32 cellular contexts compared by ENCODE assay signal in genomic region chr9:6484210-6484609, GRCh38.
"Had no signal": no experiment of that assay in that cellular context is flagged by ENCODE, and none has a peak within 500 bp of the region (broad histone marks: within the 10 kb centered on the region; RNA-seq: fewer than 3 reads in every experiment).

No MANE protein-coding gene starts in this region.

- H3K27ac ChIP-seq: breast epithelium, coronary artery, dorsolateral prefrontal cortex, gastroesophageal sphincter, parathyroid adenoma, psoas muscle, suprapubic skin, tibial artery, upper lobe of right lung had no signal

- H3K9ac ChIP-seq: parathyroid adenoma had no signal

- H3K4me1 Mint-ChIP-seq: mesothelial cell of epicardium had no signal

- H3K27me3 ChIP-seq: breast epithelium, dorsolateral prefrontal cortex, gastroesophageal sphincter, suprapubic skin, tibial artery, upper lobe of right lung had no signal

- H2AFZ ChIP-seq: parathyroid adenoma had no signal

- FAIRE-seq: kidney had no signal

- H3K4me1 ChIP-seq: breast epithelium, gastroesophageal sphincter, parathyroid adenoma, psoas muscle, suprapubic skin, tibial artery, upper lobe of right lung had no signal

- H3K9me3 ChIP-seq: breast epithelium, gastroesophageal sphincter, psoas muscle, suprapubic skin, tibial artery, upper lobe of right lung had no signal

- DNase-seq: activated CD4-positive, alpha-beta T cell treated with anti-CD3 and anti-CD28 coated beads for 4 hours; activated CD4-positive, alpha-beta T cell treated with anti-CD3 and anti-CD28 coated beads, Interleukin-2, amount 50 U/mL, for 4 hours; activated CD4-positive, CD25-positive, alpha-beta regulatory T cell; activated CD8-positive, alpha-beta memory T cell treated with anti-CD3 and anti-CD28 coated beads, Interleukin-2, amount 50 U/mL, for 48 hours; activated naive CD4-positive, alpha-beta T cell; activated T-cell treated with anti-CD3 and anti-CD28 coated beads, Interleukin-2, amount 50 U/mL, for 24 hours; central memory CD4-positive, alpha-beta T cell; effector memory CD8-positive, alpha-beta T cell; erythroblast; head of caudate nucleus; hippocampal formation; kidney; left colon; mammary epithelial cell; naive thymus-derived CD4-positive, alpha-beta T cell; nucleus accumbens; psoas muscle; stimulated activated CD4-positive, alpha-beta T cell treated with anti-CD3 and anti-CD28 coated beads, Interleukin-15, amount 100 ng/mL, for 24 hours; stimulated activated CD4-positive, alpha-beta T cell treated with anti-CD3 and anti-CD28 coated beads, Interleukin-2, amount 100 ng/mL, for 24 hours; stimulated activated naive CD4-positive, alpha-beta T cell; T-helper 2 cell; tibial artery; upper lobe of right lung had no signal

- ATAC-seq: effector memory CD8-positive, alpha-beta T cell; gastroesophageal sphincter; left colon; naive thymus-derived CD4-positive, alpha-beta T cell; psoas muscle; upper lobe of right lung had no signal

- H3K27ac Mint-ChIP-seq: activated T-cell treated with anti-CD3 and anti-CD28 coated beads, Interleukin-2, amount 50 U/mL, for 24 hours; activated T-helper 2 cell treated with anti-CD3 and anti-CD28 coated beads, Interferon-gamma antibody, Interleukin-2, Interleukin-4, amounts not matched to agents 10 μg/mL and 5 μg/mL and 100 μg/mL, durations not matched to agents 14 hours and 24 hours and 36 hours; mesothelial cell of epicardium had no signal

- H3K4me3 Mint-ChIP-seq: activated T-cell treated with anti-CD3 and anti-CD28 coated beads, Interleukin-2, amount 50 U/mL, for 24 hours; effector memory CD8-positive, alpha-beta T cell; mesothelial cell of epicardium; naive thymus-derived CD4-positive, alpha-beta T cell had no signal

- H3K9me3 Mint-ChIP-seq: activated naive CD4-positive, alpha-beta T cell treated with anti-CD3 and anti-CD28 coated beads, Interleukin-2, amount 50 U/mL, for 72 hours; activated T-cell treated with anti-CD3 and anti-CD28 coated beads, Interleukin-2, amount 50 U/mL, for 24 hours; activated T-helper 2 cell treated with anti-CD3 and anti-CD28 coated beads, Interferon-gamma antibody, Interleukin-2, Interleukin-4, amounts not matched to agents 10 μg/mL and 5 μg/mL and 100 μg/mL, durations not matched to agents 14 hours and 24 hours and 36 hours; effector memory CD8-positive, alpha-beta T cell; mesothelial cell of epicardium; naive thymus-derived CD4-positive, alpha-beta T cell had no signal

- H3K4me3 ChIP-seq: breast epithelium, coronary artery, dorsolateral prefrontal cortex, gastroesophageal sphincter, psoas muscle, suprapubic skin, tibial artery, upper lobe of right lung had no signal
